Comparison of ENCODE assay signal across 8 cellular contexts in genomic region chr9:121684381-121685145, GRCh38. TPM values are rescaled to one million over a fixed set of nuclear protein-coding genes. Genes with fewer than 3 reads are reported as not detected.
DNase-seq lines count a peak whose midpoint lies in the region; ATAC-seq and TF ChIP-seq lines count a peak whose summit lies in the region.

No MANE protein-coding gene starts in this region.

- peak; percentile 52 for DNase-seq in AG08395 (ENCODE audit: low spot score)
- peak; percentile 26 for DNase-seq in GM12865 (ENCODE audit: low read depth)
- DNase-seq in left ventricle myocardium superior = peak; percentile 74
- DNase-seq in thyroid gland = peak; percentile 39
- DNase-seq in NCI-H446 treated with DMSO at 0.1 percent for 48 hours (lab: John Stamatoyannopoulos, UW) = no peak
- no peak for DNase-seq in SW480 (ENCODE audit: low spot score)

- intact Hi-C loops in left ventricle myocardium superior (cut with micrococcal nuclease) = loop anchor here (10.0 kb wide), 2 partner anchors 50 to 310 kb away; no protein-coding TSS in a partner anchor
- intact Hi-C loops in thyroid gland (cut with DNase I) = loop anchor here (5.0 to 10.0 kb wide), 3 partner anchors 50 to 170 kb away; no protein-coding TSS in a partner anchor

- no peak overlapping the region for H3K4me3 ChIP-seq in GM12865 (ENCODE audit: low read depth, low read length)
- H3K4me3 ChIP-seq in thyroid gland (replicated peaks in 1 of 3) = no peak overlapping the region

- no peaks in the 10 kb centered on the region for H3K4me1 ChIP-seq in thyroid gland

- no peaks in the 10 kb centered on the region for H3K9me3 Mint-ChIP-seq in activated T-helper 17 cell treated with anti-CD3 and anti-CD28 coated beads, Interleukin-2, amount 50 U/mL, for 72 hours

- TF ChIP-seq CTCF in GM12865 (IDR thresholded peaks at IDR 0.05; ENCODE audit: insufficient read depth, low read depth, low read length, missing control alignments) = peak; percentile 62
- peak; percentile 70 for TF ChIP-seq CTCF in VCaP (conservative IDR thresholded peaks at IDR 0.05)
- peak in 5 of 6 experiments; percentile 27 to 54 (median 38) for TF ChIP-seq CTCF in thyroid gland (IDR thresholded peaks at IDR 0.05)

- no peak overlapping the region for H3K27ac Mint-ChIP-seq in activated T-helper 17 cell treated with anti-CD3 and anti-CD28 coated beads, Interleukin-2, amount 50 U/mL, for 72 hours

- no peaks in the 10 kb centered on the region for H3K4me1 Mint-ChIP-seq in activated T-helper 17 cell treated with anti-CD3 and anti-CD28 coated beads, Interleukin-2, amount 50 U/mL, for 72 hours

- 62 to 70% methylated on average over 14 to 19 of the region's 19 CpGs for WGBS in thyroid gland, 2 donors

- no peak overlapping the region for H3K4me3 Mint-ChIP-seq in activated T-helper 17 cell treated with anti-CD3 and anti-CD28 coated beads, Interleukin-2, amount 50 U/mL, for 72 hours

- H3K36me3 ChIP-seq in thyroid gland = no peaks in the 10 kb centered on the region

- TF ChIP-seq POLR2A in thyroid gland (IDR thresholded peaks at IDR 0.05) = no peak

- H3K9me3 ChIP-seq in thyroid gland = no peaks in the 10 kb centered on the region

- peaks cover 19% of the 10 kb centered on the region for H3K27me3 Mint-ChIP-seq in activated T-helper 17 cell treated with anti-CD3 and anti-CD28 coated beads, Interleukin-2, amount 50 U/mL, for 72 hours

- H3K27me3 ChIP-seq in thyroid gland = no peaks in the 10 kb centered on the region

- H3K36me3 Mint-ChIP-seq in activated T-helper 17 cell treated with anti-CD3 and anti-CD28 coated beads, Interleukin-2, amount 50 U/mL, for 72 hours (ENCODE audit: low read depth) = no peaks in the 10 kb centered on the region

- no peak overlapping the region for H3K27ac ChIP-seq in VCaP
- H3K27ac ChIP-seq in thyroid gland = no peak overlapping the region

- peak; percentile 35 for ATAC-seq in left ventricle myocardium superior
- no peak for ATAC-seq in activated T-helper 17 cell treated with anti-CD3 and anti-CD28 coated beads, Interleukin-2, amount 50 U/mL, for 72 hours (replicated peaks)

RNA-seq across cellular contexts. Expression of gene DAB2IP, which starts 33.1 kb away (rescaled TPM):
- 54.8 TPM for total RNA-seq in left ventricle myocardium superior
- total RNA-seq in thyroid gland = 10 to 100 TPM; 26.0 to 48.5 (median 38.2) TPM
- total RNA-seq in activated T-helper 17 cell treated with anti-CD3 and anti-CD28 coated beads, Interleukin-2, amount 50 U/mL, for 72 hours = under 1 TPM in 1 of 2 donors, not detected in 1; 0.09 TPM

Comparison
In these comparisons a context has a peak if more than half of its experiments do, and no peak if none do; other contexts are left out.
1. DNase-seq: peak in AG08395 (single experiment), GM12865 (single experiment), left ventricle myocardium superior (single experiment) and thyroid gland (2 of 2); none in NCI-H446 treated with DMSO at 0.1 percent for 48 hours (single experiment) and SW480 (single experiment).
2. RNA of gene DAB2IP, which starts 33.1 kb away (total RNA-seq): 54.8 TPM in left ventricle myocardium superior (single experiment) and 26.0 to 48.5 TPM in thyroid gland; 0.09 TPM in activated T-helper 17 cell treated with anti-CD3 and anti-CD28 coated beads, Interleukin-2, amount 50 U/mL, for 72 hours; every median in the first group is over 10 times any median in the second.
3. Peak in every context shown above with its lines, with median percentiles within 50 percentile points of each other: CTCF ChIP-seq.